In the genomic region with DNA sequence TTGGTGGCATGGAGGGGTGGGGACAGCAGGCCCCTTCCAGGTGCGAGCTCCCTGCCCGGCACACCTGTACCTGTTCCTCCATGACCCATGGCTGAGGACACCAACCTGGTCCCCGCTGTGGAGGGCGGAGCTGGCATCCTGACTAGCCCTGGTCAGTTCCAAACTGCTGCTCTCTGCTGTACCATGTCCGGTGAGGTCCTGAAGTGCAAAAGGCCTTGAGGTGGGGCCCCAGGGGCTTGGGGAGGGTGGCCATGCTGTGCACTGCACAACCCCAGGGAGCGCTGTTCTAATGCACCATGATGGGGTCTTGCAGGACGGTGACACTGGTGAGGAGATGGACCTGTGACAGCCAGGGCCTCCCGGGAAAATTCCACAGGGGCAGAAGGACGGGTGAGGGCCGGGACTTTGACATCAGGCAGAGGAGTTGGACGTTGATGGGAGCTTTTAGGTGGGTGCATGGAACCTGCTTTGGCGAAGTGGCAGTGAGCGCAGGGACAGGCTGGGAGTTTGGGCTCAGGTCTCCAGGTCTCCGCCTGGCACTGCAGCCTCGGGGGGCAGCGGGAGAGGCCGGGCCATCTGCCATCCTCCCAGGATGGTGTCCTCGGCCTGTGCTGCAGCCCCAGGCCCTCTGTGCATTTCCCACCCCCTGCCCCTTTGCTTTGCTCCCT, we compare ENCODE assay signal across 24 cellular contexts. TPM values are rescaled to one million over a fixed set of nuclear protein-coding genes. Genes with fewer than 3 reads are reported as not detected.
DNase-seq lines count a peak whose midpoint lies in the region; ATAC-seq, FAIRE-seq and TF ChIP-seq lines count a peak whose summit lies in the region.
"Had no signal": no experiment of that assay in that cellular context is flagged by ENCODE, and none has a peak within 500 bp of the region (broad histone marks: within the 10 kb centered on the region; RNA-seq: fewer than 3 reads in every experiment).

No MANE protein-coding gene starts in this region.

- no peak overlapping the region; the same call in 1 of the 2 replicates for H3K9ac ChIP-seq in GM23248
- no peak overlapping the region for H3K9ac ChIP-seq in kidney (ENCODE audit: low read length in 2 of 2)
- H3K9ac ChIP-seq in skeletal muscle satellite cell (ENCODE audit: low read depth, low read length), result peak overlapping the region; percentile 19
- no peak overlapping the region for H3K9ac ChIP-seq in endodermal cell (ENCODE audit: extremely low read depth, low read length, poor library complexity, severe bottlenecking)

- H3K4me3 ChIP-seq in GM23248 (no peak overlapping the region), RWPE2 (ENCODE audit: severe bottlenecking) (no peak overlapping the region), kidney (ENCODE audit: low read length in 2 of 2) (no peak overlapping the region), skeletal muscle satellite cell (ENCODE audit: low read length) (no peak overlapping the region), endodermal cell (ENCODE audit: low read length) (no peak overlapping the region)

- H2AFZ ChIP-seq in GM23248, result no peak overlapping the region

- no peak overlapping the region for H3K27ac Mint-ChIP-seq in endodermal cell
- H3K27ac Mint-ChIP-seq: activated T-cell treated with anti-CD3 and anti-CD28 coated beads, Interleukin-2, amount 50 U/mL, for 24 hours; T-helper 2 cell treated with Interferon-gamma antibody and Interleukin-4, amounts not matched to agents 5 μg/mL and 100 μg/mL, for 36 hours had no signal

- no peaks in the 10 kb centered on the region for H3K36me3 Mint-ChIP-seq in endodermal cell (ENCODE audit: low read depth)

- ATAC-seq in RWPE2 (ENCODE audit: low read depth), result no peak
- no peak for ATAC-seq in foreskin keratinocyte

- H4K20me1 ChIP-seq in GM23248 (ENCODE audit: insufficient read depth), result peaks cover 40% of the 10 kb centered on the region

- TF ChIP-seq CTCF in RWPE2 (IDR thresholded peaks at IDR 0.05; ENCODE audit: poor library complexity, severe bottlenecking) (no peak), kidney (IDR thresholded peaks at IDR 0.05; ENCODE audit: borderline replicate concordance, extremely low read depth, insufficient read depth) (no peak), endodermal cell (conservative IDR thresholded peaks at IDR 0.05) (no peak), foreskin keratinocyte (conservative IDR thresholded peaks at IDR 0.05) (no peak)

- H3K9me3 ChIP-seq in GM23248 (ENCODE audit: low read depth) (no peaks in the 10 kb centered on the region), RWPE2 (ENCODE audit: severe bottlenecking) (no peaks in the 10 kb centered on the region), kidney (ENCODE audit: control insufficient read depth in 1 of 2, low read length in 2 of 2) (no peaks in the 10 kb centered on the region), skeletal muscle satellite cell (replicated peaks; ENCODE audit: low read length) (no peaks in the 10 kb centered on the region), endodermal cell (ENCODE audit: control insufficient read depth, low read length) (no peaks in the 10 kb centered on the region)

- FAIRE-seq in kidney (lab: Jason Lieb, UNC), result no peak
- FAIRE-seq: small intestine had no signal

- no peaks in the 10 kb centered on the region for H3K9me2 ChIP-seq in GM23248 (ENCODE audit: insufficient read depth)

- 75 to 77% methylated on average over 17 to 18 of the region's 18 CpGs for WGBS in GM23248 (ENCODE audit: low coverage in 1 of 2, low lambda C conversion rate in 2 of 2, missing lambda C conversion rate in 2 of 2), 2 experiments
- 85 to 89% methylated on average over 14 to 18 of the region's 18 CpGs for whole genome bisulfite sequencing in endodermal cell (ENCODE audit: insufficient coverage in 1 of 2, insufficient read length in 1 of 2), 2 experiments

- peaks cover 1% of the 10 kb centered on the region for H3K9me3 Mint-ChIP-seq in endodermal cell
- H3K9me3 Mint-ChIP-seq: T-helper 2 cell treated with Interferon-gamma antibody and Interleukin-4, amounts not matched to agents 5 μg/mL and 100 μg/mL, for 36 hours had no signal

- DNase-seq in GM23248, result no peak
- DNase-seq in RWPE2 (ENCODE audit: low spot score), result peak; percentile 38
- DNase-seq in kidney, result peak; percentile 52
- DNase-seq in endodermal cell, result no peak
- no peak for DNase-seq in A172 (ENCODE audit: low spot score)
- no peak for DNase-seq in NCI-H1105 treated with DMSO at 0.1 percent for 48 hours (lab: John Stamatoyannopoulos, UW)
- no peak for DNase-seq in foreskin keratinocyte
- DNase-seq: activated CD4-positive, alpha-beta T cell treated with anti-CD3 and anti-CD28 coated beads for 48 hours; activated gamma-delta T cell; activated T-cell treated with anti-CD3 and anti-CD28 coated beads, Interleukin-2, amount 50 U/mL, for 24 hours; head of caudate nucleus; MV-4-11; NCI-H446 treated with DMSO at 0.1 percent for 48 hours; NCI-H82; occipital lobe; SHP77; small intestine; stimulated activated CD4-positive, alpha-beta T cell treated with anti-CD3 and anti-CD28 coated beads, Interleukin-2, amount 100 ng/mL, for 24 hours had no signal

- peaks cover 34% of the 10 kb centered on the region for H3F3A ChIP-seq in GM23248 (ENCODE audit: insufficient read depth)

- H3K4me3 Mint-ChIP-seq in endodermal cell, result no peak overlapping the region
- H3K4me3 Mint-ChIP-seq: activated T-cell treated with anti-CD3 and anti-CD28 coated beads, Interleukin-2, amount 50 U/mL, for 24 hours; brain; T-helper 2 cell treated with Interferon-gamma antibody and Interleukin-4, amounts not matched to agents 5 μg/mL and 100 μg/mL, for 36 hours had no signal

- H3K27ac ChIP-seq in GM23248 (peak overlapping the region; percentile 21; the same call in 1 of the 2 replicates), RWPE2 (ENCODE audit: poor library complexity, severe bottlenecking) (no peak overlapping the region), kidney (ENCODE audit: low read depth in 2 of 2, low read length in 2 of 2) (no peak overlapping the region), endodermal cell (ENCODE audit: low read depth, low read length) (no peak overlapping the region), foreskin keratinocyte (no peak overlapping the region)
- H3K27ac ChIP-seq: epithelial cell of prostate, HL-60, VCaP had no signal

- intact Hi-C loops in kidney (cut with DNase I), result no loop called here

- H3K36me3 ChIP-seq in GM23248 (ENCODE audit: low read depth), result no peaks in the 10 kb centered on the region
- no peaks in the 10 kb centered on the region for H3K36me3 ChIP-seq in RWPE2 (ENCODE audit: low read depth)
- H3K36me3 ChIP-seq in kidney (ENCODE audit: control insufficient read depth in 1 of 2, insufficient read depth in 2 of 2, low read length in 2 of 2), result no peaks in the 10 kb centered on the region
- H3K36me3 ChIP-seq in skeletal muscle satellite cell (ENCODE audit: insufficient read depth, low read length), result peaks cover 23% of the 10 kb centered on the region
- no peaks in the 10 kb centered on the region for H3K36me3 ChIP-seq in endodermal cell (ENCODE audit: control insufficient read depth, insufficient read depth, low read length)

- H3K4me1 ChIP-seq in GM23248 (ENCODE audit: insufficient read depth) (peaks cover 21% of the 10 kb centered on the region), RWPE2 (ENCODE audit: insufficient read depth, poor library complexity, severe bottlenecking) (no peaks in the 10 kb centered on the region), kidney (ENCODE audit: control insufficient read depth in 1 of 2, insufficient read depth in 1 of 2, low read depth in 1 of 2, low read length in 2 of 2) (peaks cover 0 to 5% of the 10 kb centered on the region in 2 donors), skeletal muscle satellite cell (ENCODE audit: control insufficient read depth, insufficient read depth, low read length) (peaks cover 58% of the 10 kb centered on the region), endodermal cell (ENCODE audit: control insufficient read depth, insufficient read depth, low read length) (no peaks in the 10 kb centered on the region), foreskin keratinocyte (no peaks in the 10 kb centered on the region)

- H3K27me3 ChIP-seq in GM23248 (replicated peaks; ENCODE audit: insufficient read depth), result no peaks in the 10 kb centered on the region
- H3K27me3 ChIP-seq in RWPE2 (ENCODE audit: insufficient read depth, poor library complexity, severe bottlenecking), result no peaks in the 10 kb centered on the region
- no peaks in the 10 kb centered on the region for H3K27me3 ChIP-seq in skeletal muscle satellite cell (ENCODE audit: control insufficient read depth, insufficient read depth, low read length)
- no peaks in the 10 kb centered on the region for H3K27me3 ChIP-seq in endodermal cell (ENCODE audit: control insufficient read depth, insufficient read depth, low read length, poor library complexity, severe bottlenecking)
- no peaks in the 10 kb centered on the region for H3K27me3 ChIP-seq in foreskin keratinocyte

- peaks cover 3% of the 10 kb centered on the region for H3K4me1 Mint-ChIP-seq in endodermal cell

- H3K4me2 ChIP-seq in GM23248 (ENCODE audit: unreplicated experiment) (peak overlapping the region; percentile 4), skeletal muscle satellite cell (ENCODE audit: low read length) (peak overlapping the region; percentile 59)

- H3K79me2 ChIP-seq in GM23248 (ENCODE audit: insufficient read depth), result peaks cover 97% of the 10 kb centered on the region

- in situ Hi-C loops in GM23248 (cut with MboI), result no loop called here

- no peaks in the 10 kb centered on the region for H3K27me3 Mint-ChIP-seq in endodermal cell (ENCODE audit: insufficient read depth)
- H3K27me3 Mint-ChIP-seq: activated T-cell treated with anti-CD3 and anti-CD28 coated beads, Interleukin-2, amount 50 U/mL, for 24 hours; brain had no signal

RNA-seq across cellular contexts. Expression of a gene that starts 38.9 kb away (rescaled TPM):
- total RNA-seq in GM23248 (2014; rRNA removed; shearing (Covaris generic)), result 812 and 897 TPM in 2 replicates
- polyA plus RNA-seq in GM23248 (2016; fragmentation: Nextera tagmentation; extraction: Ambion mirVana) (206 and 211 TPM in 2 replicates), kidney (ENCODE audit: insufficient read depth, low read depth, low replicate concordance) (2.4 TPM), foreskin keratinocyte (2.9 and 6.2 TPM in 2 replicates)
- total RNA-seq in kidney (23.8 TPM), endodermal cell (10 to 100 TPM; 65.3 to 76.6 TPM), foreskin keratinocyte (4.8 and 14.7 TPM in 2 replicates)
- total RNA-seq in skeletal muscle satellite cell (2012; rRNA removed), result 64.6 and 148 TPM in 2 replicates
- polyA plus RNA-seq in endodermal cell (2013, experiment 1 of 2), result 47.5 TPM
- polyA plus RNA-seq in endodermal cell (2013, experiment 2 of 2), result 53.7 TPM
- total RNA-seq in A172 (2014; rRNA removed; shearing (Covaris generic)), result 185 and 205 TPM in 2 replicates

Comparison
In these comparisons a context has a peak if more than half of its experiments do, and no peak if none do; other contexts are left out.
1. DNase-seq: peak in RWPE2 (single experiment) and kidney (single experiment); none in GM23248 (single experiment), endodermal cell (single experiment), A172 (single experiment), NCI-H1105 treated with DMSO at 0.1 percent for 48 hours (single experiment) and foreskin keratinocyte (0 of 2).